8 cellular contexts compared by ENCODE assay signal in genomic region chr5:78964889-78965288, GRCh38. TPM values are rescaled to one million over a fixed set of nuclear protein-coding genes. Genes with fewer than 3 reads are reported as not detected.
DNase-seq lines count a peak whose midpoint lies in the region; ATAC-seq, FAIRE-seq and TF ChIP-seq lines count a peak whose summit lies in the region.

No MANE protein-coding gene starts in this region.

- H3K27me3 ChIP-seq in hepatocyte (no peaks in the 10 kb centered on the region), thyroid gland (no peaks in the 10 kb centered on the region)

- CTCF ChIA-PET in activated B cell treated with CpG ODN at 0.5 μM for 24 hours (lab: Charles Lee): interaction anchor here (0.7 to 6.7 kb wide), 16 partner anchors 12 to 644 kb away, joined by 3 to 61 read pairs (median 4); partner anchors contain the start of gene ARSB

- no peaks in the 10 kb centered on the region for H4K20me1 ChIP-seq in hepatocyte (ENCODE audit: insufficient read depth, poor library complexity, severe bottlenecking)

- H3K27me3 Mint-ChIP-seq in activated B cell treated with CpG ODN at 0.5 μM for 24 hours: no peaks in the 10 kb centered on the region

- TF ChIP-seq CTCF in activated B cell treated with CpG ODN at 0.5 μM for 24 hours (IDR thresholded peaks at IDR 0.05): no peak
- peak; percentile 72 for TF ChIP-seq CTCF in hepatocyte (IDR thresholded peaks at IDR 0.05; ENCODE audit: poor library complexity)
- TF ChIP-seq CTCF in thyroid gland (IDR thresholded peaks at IDR 0.05): peak in 5 of 6 experiments; percentile 7 to 66 (median 51)

- H3K27ac Mint-ChIP-seq in activated B cell treated with CpG ODN at 0.5 μM for 24 hours: no peak overlapping the region

- intact Hi-C loops in activated B cell treated with CpG ODN at 0.5 μM for 24 hours (cut with micrococcal nuclease): loop anchor here (1.0 to 5.0 kb wide), 7 partner anchors 79 to 645 kb away; partner anchors contain the start of gene LHFPL2
- intact Hi-C loops in thyroid gland (cut with DNase I): loop anchor here (5.0 kb wide), 1 partner anchor 63 kb away; no protein-coding TSS in a partner anchor

- H3K36me3 Mint-ChIP-seq in activated B cell treated with CpG ODN at 0.5 μM for 24 hours (ENCODE audit: low read depth): peaks cover 47% of the 10 kb centered on the region

- no peak overlapping the region for H3K27ac ChIP-seq in hepatocyte
- H3K27ac ChIP-seq in thyroid gland: no peak overlapping the region

- no peak for DNase-seq in GM12891 (ENCODE audit: insufficient read length, low spot score)
- DNase-seq in NCI-H2029 (lab: John Stamatoyannopoulos, UW): peak; percentile 61
- DNase-seq in activated B cell treated with CpG ODN at 0.5 μM for 24 hours: no peak
- DNase-seq in hepatocyte (ENCODE audit: low spot score): peak; percentile 71
- DNase-seq in thyroid gland: no peak
- no peak for DNase-seq in activated T-cell treated with anti-CD3 and anti-CD28 coated beads for 4 hours

- POLR2A ChIA-PET in activated B cell treated with CpG ODN at 0.5 μM for 24 hours (lab: Charles Lee): interaction anchor here (1.1 kb wide), 1 partner anchor 20 kb away, joined by 3 read pairs; the partner anchor contains the start of gene ARSB

- FAIRE-seq in GM12891 (lab: Jason Lieb, UNC): peak; percentile 74

- H3K9me2 ChIP-seq in hepatocyte (replicated peaks; ENCODE audit: insufficient read depth): no peaks in the 10 kb centered on the region

- 55% methylated on average over 2 of the region's 2 CpGs for WGBS in hepatocyte (ENCODE audit: low lambda C conversion rate, missing lambda C conversion rate)
- WGBS in thyroid gland, 2 donors: 71 to 74% methylated on average over 2 of the region's 2 CpGs

- no peak overlapping the region for H2AFZ ChIP-seq in hepatocyte

- no peak overlapping the region for H3K4me2 ChIP-seq in hepatocyte

- H3K9me3 Mint-ChIP-seq in activated B cell treated with CpG ODN at 0.5 μM for 24 hours: no peaks in the 10 kb centered on the region

- peak; percentile 62 for ATAC-seq in activated B cell treated with CpG ODN at 0.5 μM for 24 hours (ENCODE audit: low read depth)
- ATAC-seq in GM18519 (IDR thresholded peaks at IDR 0.05; ENCODE audit: low FRiP score, unreplicated experiment): no peak
- ATAC-seq in HG02885 (IDR thresholded peaks at IDR 0.05; ENCODE audit: poor library complexity, unreplicated experiment): no peak

- H3K36me3 ChIP-seq in hepatocyte (replicated peaks; ENCODE audit: insufficient read depth, low read depth) (no peaks in the 10 kb centered on the region), thyroid gland (no peaks in the 10 kb centered on the region)

- H3K4me1 ChIP-seq in hepatocyte (ENCODE audit: insufficient read depth): no peaks in the 10 kb centered on the region
- no peaks in the 10 kb centered on the region for H3K4me1 ChIP-seq in thyroid gland

- H3K4me3 ChIP-seq in hepatocyte (no peak overlapping the region), thyroid gland (replicated peaks in 1 of 3) (no peak overlapping the region)

- TF ChIP-seq POLR2A in GM12891 (IDR thresholded peaks at IDR 0.05; ENCODE audit: low read depth, low read length) (no peak), thyroid gland (IDR thresholded peaks at IDR 0.05) (no peak)

- H3K4me1 Mint-ChIP-seq in activated B cell treated with CpG ODN at 0.5 μM for 24 hours: peaks cover 3% of the 10 kb centered on the region

- H3K79me2 ChIP-seq in hepatocyte: no peaks in the 10 kb centered on the region

- H3K4me3 Mint-ChIP-seq in activated B cell treated with CpG ODN at 0.5 μM for 24 hours: no peak overlapping the region

- H3K9me3 ChIP-seq in hepatocyte (ENCODE audit: low read depth) (no peaks in the 10 kb centered on the region), thyroid gland (no peaks in the 10 kb centered on the region)

TF ChIP-seq in GM12891, 5 proteins besides CTCF, POLR2A, EP300 and RAD21:
- TF ChIP-seq SPI1 (IDR thresholded peaks at IDR 0.05; ENCODE audit: low read depth, low read length) (peak; percentile 21; the same call in 1 of the 2 replicates), TAF1 (IDR thresholded peaks at IDR 0.05; ENCODE audit: low read depth, low read length) (no peak)

RNA-seq across cellular contexts. Expression of gene ARSB, which starts 20.2 kb away (rescaled TPM):
- polyA plus RNA-seq in GM12891 (2012; ENCODE audit: low read depth, missing spikeins): 2.2 TPM
- total RNA-seq in activated B cell treated with CpG ODN at 0.5 μM for 24 hours (12.7 and 15.6 TPM in 2 replicates), hepatocyte (19.3 and 19.8 TPM in 2 replicates), thyroid gland (10 to 100 TPM; 10.0 to 17.4 (median 13.9) TPM)
- polyA plus RNA-seq in hepatocyte: 10.2 and 13.5 TPM in 2 replicates

Comparison
In these comparisons a context has a peak if more than half of its experiments do, and no peak if none do; other contexts are left out.
1. DNase-seq: peak in NCI-H2029 (single experiment) and hepatocyte (single experiment); none in GM12891 (single experiment), activated B cell treated with CpG ODN at 0.5 μM for 24 hours (single experiment), thyroid gland (0 of 2) and activated T-cell treated with anti-CD3 and anti-CD28 coated beads for 4 hours (single experiment).